ENCODE assay signal across 1 cellular context in the genomic region with DNA sequence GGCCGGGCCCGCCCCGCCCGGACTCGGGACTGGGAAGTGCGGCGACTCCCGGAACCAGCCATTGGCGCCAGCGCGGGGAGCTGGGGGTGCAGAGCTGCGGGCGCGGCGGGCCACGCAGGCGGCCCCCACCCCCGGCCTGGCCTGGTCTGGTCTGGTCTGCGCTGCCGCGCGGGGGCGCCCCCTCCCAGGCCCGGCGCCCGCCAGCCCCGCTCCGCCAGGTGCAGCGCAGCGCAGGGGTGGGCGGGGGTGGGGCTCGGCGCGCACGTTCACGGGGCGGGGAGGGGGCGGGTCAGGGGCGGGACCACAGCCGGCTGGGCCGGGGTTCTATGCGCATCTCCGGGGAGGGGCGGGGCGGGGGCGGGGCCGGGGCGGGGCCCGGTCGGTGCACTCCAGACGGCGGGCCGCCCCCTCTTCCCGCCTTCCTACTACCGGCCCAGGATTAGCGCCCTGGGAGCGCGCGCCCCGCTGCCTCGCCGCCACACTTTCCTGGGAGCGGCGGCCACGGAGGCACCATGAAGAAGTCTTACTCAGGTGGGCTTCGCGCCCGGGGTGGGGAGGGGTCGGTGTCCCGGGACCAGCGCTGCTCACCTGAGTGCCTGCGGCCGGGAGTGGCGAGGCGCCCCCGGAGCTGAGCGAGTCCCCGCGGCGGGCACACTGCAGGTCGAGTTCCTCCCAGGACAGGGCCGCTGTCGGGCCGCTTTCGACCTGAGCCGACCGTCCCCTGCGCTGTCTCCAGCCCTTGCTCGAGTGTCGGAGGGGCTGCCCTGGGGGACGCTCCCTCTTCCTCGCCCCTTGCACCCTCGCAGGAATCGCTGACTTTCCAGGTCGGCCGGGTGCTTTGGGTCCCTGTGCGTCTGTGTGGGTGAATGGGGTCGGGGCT.
TF ChIP-seq lines count a peak whose summit lies in the region.

No MANE protein-coding gene starts in this region.

TF ChIP-seq in HepG2, 621 proteins besides CTCF, POLR2A, EP300 and RAD21 (continued from another document and continues in another):
- no peak for TF ChIP-seq IKZF1 (IDR thresholded peaks at IDR 0.05)
- TF ChIP-seq, protein P1, sequence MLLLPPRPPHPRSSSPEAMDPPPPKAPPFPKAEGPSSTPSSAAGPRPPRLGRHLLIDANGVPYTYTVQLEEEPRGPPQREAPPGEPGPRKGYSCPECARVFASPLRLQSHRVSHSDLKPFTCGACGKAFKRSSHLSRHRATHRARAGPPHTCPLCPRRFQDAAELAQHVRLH (CRISPR knock-in tag; IDR thresholded peaks at IDR 0.05; ENCODE audit: borderline replicate concordance, low read depth): no peak; the same call in 1 of the 2 replicates
- TF ChIP-seq KDM5B (CRISPR knock-in tag; IDR thresholded peaks at IDR 0.05; ENCODE audit: borderline replicate concordance): peak; percentile 81; the same call in 1 of the 2 replicates
- TF ChIP-seq NR3C1 (CRISPR knock-in tag; IDR thresholded peaks at IDR 0.05): no peak
- 0 out of 2 replicates have a peak, but pooled peaks have one; percentile 32 for TF ChIP-seq NFE2L1 (CRISPR knock-in tag; IDR thresholded peaks at IDR 0.05; ENCODE audit: borderline replicate concordance)
- TF ChIP-seq, protein P2, sequence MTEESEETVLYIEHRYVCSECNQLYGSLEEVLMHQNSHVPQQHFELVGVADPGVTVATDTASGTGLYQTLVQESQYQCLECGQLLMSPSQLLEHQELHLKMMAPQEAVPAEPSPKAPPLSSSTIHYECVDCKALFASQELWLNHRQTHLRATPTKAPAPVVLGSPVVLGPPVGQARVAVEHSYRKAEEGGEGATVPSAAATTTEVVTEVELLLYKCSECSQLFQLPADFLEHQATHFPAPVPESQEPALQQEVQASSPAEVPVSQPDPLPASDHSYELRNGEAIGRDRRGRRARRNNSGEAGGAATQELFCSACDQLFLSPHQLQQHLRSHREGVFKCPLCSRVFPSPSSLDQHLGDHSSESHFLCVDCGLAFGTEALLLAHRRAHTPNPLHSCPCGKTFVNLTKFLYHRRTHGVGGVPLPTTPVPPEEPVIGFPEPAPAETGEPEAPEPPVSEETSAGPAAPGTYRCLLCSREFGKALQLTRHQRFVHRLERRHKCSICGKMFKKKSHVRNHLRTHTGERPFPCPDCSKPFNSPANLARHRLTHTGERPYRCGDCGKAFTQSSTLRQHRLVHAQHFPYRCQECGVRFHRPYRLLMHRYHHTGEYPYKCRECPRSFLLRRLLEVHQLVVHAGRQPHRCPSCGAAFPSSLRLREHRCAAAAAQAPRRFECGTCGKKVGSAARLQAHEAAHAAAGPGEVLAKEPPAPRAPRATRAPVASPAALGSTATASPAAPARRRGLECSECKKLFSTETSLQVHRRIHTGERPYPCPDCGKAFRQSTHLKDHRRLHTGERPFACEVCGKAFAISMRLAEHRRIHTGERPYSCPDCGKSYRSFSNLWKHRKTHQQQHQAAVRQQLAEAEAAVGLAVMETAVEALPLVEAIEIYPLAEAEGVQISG (CRISPR knock-in tag; IDR thresholded peaks at IDR 0.05): peak; percentile 72
- TF ChIP-seq, protein P3, sequence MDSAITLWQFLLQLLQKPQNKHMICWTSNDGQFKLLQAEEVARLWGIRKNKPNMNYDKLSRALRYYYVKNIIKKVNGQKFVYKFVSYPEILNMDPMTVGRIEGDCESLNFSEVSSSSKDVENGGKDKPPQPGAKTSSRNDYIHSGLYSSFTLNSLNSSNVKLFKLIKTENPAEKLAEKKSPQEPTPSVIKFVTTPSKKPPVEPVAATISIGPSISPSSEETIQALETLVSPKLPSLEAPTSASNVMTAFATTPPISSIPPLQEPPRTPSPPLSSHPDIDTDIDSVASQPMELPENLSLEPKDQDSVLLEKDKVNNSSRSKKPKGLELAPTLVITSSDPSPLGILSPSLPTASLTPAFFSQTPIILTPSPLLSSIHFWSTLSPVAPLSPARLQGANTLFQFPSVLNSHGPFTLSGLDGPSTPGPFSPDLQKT (CRISPR knock-in tag; IDR thresholded peaks at IDR 0.05; ENCODE audit: borderline replicate concordance): no peak
- no peak for TF ChIP-seq HMGA1 (CRISPR knock-in tag; conservative IDR thresholded peaks at IDR 0.05)
- TF ChIP-seq, protein P4, sequence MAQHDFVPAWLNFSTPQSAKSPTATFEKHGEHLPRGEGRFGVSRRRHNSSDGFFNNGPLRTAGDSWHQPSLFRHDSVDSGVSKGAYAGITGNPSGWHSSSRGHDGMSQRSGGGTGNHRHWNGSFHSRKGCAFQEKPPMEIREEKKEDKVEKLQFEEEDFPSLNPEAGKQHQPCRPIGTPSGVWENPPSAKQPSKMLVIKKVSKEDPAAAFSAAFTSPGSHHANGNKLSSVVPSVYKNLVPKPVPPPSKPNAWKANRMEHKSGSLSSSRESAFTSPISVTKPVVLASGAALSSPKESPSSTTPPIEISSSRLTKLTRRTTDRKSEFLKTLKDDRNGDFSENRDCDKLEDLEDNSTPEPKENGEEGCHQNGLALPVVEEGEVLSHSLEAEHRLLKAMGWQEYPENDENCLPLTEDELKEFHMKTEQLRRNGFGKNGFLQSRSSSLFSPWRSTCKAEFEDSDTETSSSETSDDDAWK (CRISPR knock-in tag; IDR thresholded peaks at IDR 0.05): no peak
- TF ChIP-seq, protein P5, sequence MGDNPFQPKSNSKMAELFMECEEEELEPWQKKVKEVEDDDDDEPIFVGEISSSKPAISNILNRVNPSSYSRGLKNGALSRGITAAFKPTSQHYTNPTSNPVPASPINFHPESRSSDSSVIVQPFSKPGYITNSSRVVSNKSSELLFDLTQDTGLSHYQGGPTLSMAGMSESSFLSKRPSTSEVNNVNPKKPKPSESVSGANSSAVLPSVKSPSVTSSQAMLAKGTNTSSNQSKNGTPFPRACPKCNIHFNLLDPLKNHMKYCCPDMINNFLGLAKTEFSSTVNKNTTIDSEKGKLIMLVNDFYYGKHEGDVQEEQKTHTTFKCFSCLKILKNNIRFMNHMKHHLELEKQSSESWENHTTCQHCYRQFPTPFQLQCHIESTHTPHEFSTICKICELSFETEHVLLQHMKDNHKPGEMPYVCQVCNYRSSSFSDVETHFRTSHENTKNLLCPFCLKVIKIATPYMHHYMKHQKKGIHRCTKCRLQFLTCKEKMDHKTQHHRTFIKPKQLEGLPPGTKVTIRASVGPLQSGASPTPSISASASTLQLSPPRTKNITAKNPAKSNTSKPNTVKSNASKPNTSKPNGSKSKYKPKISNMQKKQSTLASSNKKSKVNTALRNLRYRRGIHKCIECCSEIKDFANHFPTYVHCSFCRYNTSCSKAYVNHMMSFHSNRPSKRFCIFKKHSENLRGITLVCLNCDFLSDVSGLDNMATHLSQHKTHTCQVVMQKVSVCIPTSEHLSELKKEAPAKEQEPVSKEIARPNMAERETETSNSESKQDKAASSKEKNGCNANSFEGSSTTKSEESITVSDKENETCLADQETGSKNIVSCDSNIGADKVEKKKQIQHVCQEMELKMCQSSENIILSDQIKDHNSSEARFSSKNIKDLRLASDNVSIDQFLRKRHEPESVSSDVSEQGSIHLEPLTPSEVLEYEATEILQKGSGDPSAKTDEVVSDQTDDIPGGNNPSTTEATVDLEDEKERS (CRISPR knock-in tag; IDR thresholded peaks at IDR 0.05): no peak
- 0 out of 2 replicates have a peak, but pooled peaks have one; percentile 53 for TF ChIP-seq GTF3A (CRISPR knock-in tag; conservative IDR thresholded peaks at IDR 0.05)
- TF ChIP-seq, protein P6, sequence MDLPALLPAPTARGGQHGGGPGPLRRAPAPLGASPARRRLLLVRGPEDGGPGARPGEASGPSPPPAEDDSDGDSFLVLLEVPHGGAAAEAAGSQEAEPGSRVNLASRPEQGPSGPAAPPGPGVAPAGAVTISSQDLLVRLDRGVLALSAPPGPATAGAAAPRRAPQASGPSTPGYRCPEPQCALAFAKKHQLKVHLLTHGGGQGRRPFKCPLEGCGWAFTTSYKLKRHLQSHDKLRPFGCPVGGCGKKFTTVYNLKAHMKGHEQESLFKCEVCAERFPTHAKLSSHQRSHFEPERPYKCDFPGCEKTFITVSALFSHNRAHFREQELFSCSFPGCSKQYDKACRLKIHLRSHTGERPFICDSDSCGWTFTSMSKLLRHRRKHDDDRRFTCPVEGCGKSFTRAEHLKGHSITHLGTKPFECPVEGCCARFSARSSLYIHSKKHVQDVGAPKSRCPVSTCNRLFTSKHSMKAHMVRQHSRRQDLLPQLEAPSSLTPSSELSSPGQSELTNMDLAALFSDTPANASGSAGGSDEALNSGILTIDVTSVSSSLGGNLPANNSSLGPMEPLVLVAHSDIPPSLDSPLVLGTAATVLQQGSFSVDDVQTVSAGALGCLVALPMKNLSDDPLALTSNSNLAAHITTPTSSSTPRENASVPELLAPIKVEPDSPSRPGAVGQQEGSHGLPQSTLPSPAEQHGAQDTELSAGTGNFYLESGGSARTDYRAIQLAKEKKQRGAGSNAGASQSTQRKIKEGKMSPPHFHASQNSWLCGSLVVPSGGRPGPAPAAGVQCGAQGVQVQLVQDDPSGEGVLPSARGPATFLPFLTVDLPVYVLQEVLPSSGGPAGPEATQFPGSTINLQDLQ (CRISPR knock-in tag; IDR thresholded peaks at IDR 0.05): no peak
- TF ChIP-seq ZNF441 (CRISPR knock-in tag; IDR thresholded peaks at IDR 0.05; ENCODE audit: borderline replicate concordance): 0 out of 2 replicates have a peak, but pooled peaks have one; percentile 39
- TF ChIP-seq, protein P7, sequence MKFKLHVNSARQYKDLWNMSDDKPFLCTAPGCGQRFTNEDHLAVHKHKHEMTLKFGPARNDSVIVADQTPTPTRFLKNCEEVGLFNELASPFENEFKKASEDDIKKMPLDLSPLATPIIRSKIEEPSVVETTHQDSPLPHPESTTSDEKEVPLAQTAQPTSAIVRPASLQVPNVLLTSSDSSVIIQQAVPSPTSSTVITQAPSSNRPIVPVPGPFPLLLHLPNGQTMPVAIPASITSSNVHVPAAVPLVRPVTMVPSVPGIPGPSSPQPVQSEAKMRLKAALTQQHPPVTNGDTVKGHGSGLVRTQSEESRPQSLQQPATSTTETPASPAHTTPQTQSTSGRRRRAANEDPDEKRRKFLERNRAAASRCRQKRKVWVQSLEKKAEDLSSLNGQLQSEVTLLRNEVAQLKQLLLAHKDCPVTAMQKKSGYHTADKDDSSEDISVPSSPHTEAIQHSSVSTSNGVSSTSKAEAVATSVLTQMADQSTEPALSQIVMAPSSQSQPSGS (CRISPR knock-in tag; IDR thresholded peaks at IDR 0.05): peak; percentile 19; the same call in 1 of the 2 replicates
- peak; percentile 93 for TF ChIP-seq ZNF564 (CRISPR knock-in tag; IDR thresholded peaks at IDR 0.05)
- TF ChIP-seq, protein P8, sequence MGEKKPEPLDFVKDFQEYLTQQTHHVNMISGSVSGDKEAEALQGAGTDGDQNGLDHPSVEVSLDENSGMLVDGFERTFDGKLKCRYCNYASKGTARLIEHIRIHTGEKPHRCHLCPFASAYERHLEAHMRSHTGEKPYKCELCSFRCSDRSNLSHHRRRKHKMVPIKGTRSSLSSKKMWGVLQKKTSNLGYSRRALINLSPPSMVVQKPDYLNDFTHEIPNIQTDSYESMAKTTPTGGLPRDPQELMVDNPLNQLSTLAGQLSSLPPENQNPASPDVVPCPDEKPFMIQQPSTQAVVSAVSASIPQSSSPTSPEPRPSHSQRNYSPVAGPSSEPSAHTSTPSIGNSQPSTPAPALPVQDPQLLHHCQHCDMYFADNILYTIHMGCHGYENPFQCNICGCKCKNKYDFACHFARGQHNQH (CRISPR knock-in tag; IDR thresholded peaks at IDR 0.05): no peak; the same call in 1 of the 2 replicates
- TF ChIP-seq, protein P9, sequence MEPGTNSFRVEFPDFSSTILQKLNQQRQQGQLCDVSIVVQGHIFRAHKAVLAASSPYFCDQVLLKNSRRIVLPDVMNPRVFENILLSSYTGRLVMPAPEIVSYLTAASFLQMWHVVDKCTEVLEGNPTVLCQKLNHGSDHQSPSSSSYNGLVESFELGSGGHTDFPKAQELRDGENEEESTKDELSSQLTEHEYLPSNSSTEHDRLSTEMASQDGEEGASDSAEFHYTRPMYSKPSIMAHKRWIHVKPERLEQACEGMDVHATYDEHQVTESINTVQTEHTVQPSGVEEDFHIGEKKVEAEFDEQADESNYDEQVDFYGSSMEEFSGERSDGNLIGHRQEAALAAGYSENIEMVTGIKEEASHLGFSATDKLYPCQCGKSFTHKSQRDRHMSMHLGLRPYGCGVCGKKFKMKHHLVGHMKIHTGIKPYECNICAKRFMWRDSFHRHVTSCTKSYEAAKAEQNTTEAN (CRISPR knock-in tag; conservative IDR thresholded peaks at IDR 0.05): no peak
- peak; percentile 89 for TF ChIP-seq REL (CRISPR knock-in tag; conservative IDR thresholded peaks at IDR 0.05)
- TF ChIP-seq, protein P10, sequence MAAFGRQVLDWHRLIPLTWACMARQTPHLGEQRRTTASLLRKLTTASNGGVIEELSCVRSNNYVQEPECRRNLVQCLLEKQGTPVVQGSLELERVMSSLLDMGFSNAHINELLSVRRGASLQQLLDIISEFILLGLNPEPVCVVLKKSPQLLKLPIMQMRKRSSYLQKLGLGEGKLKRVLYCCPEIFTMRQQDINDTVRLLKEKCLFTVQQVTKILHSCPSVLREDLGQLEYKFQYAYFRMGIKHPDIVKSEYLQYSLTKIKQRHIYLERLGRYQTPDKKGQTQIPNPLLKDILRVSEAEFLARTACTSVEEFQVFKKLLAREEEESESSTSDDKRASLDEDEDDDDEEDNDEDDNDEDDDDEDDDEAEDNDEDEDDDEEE (CRISPR knock-in tag; IDR thresholded peaks at IDR 0.05): peak; percentile 90; the same call in 1 of the 2 replicates
- TF ChIP-seq ATF7-NPFF (CRISPR knock-in tag; IDR thresholded peaks at IDR 0.05; ENCODE audit: low read depth): peak; percentile 86
- TF ChIP-seq ZNF792 (CRISPR knock-in tag; IDR thresholded peaks at IDR 0.05): peak; percentile 71; the same call in 1 of the 2 replicates
- TF ChIP-seq CHD2 (IDR thresholded peaks at IDR 0.05; ENCODE audit: low read depth, low read length): no peak
- TF ChIP-seq, protein P11, sequence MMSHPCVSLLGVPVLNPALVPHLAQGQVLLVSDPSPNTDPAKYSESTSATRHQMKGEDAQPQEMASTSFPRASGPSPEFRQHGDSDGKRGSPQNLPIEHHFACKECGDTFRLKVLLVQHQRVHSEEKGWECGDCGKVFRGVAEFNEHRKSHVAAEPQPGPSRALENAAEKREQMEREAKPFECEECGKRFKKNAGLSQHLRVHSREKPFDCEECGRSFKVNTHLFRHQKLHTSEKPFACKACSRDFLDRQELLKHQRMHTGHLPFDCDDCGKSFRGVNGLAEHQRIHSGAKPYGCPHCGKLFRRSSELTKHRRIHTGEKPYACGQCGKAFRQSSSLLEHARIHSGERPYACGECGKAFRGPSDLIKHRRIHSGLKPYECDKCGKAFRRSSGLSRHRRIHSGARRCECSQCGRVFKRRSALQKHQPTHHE (CRISPR knock-in tag; IDR thresholded peaks at IDR 0.05; ENCODE audit: borderline replicate concordance): no peak; the same call in 1 of the 2 replicates
- TF ChIP-seq, protein P12, sequence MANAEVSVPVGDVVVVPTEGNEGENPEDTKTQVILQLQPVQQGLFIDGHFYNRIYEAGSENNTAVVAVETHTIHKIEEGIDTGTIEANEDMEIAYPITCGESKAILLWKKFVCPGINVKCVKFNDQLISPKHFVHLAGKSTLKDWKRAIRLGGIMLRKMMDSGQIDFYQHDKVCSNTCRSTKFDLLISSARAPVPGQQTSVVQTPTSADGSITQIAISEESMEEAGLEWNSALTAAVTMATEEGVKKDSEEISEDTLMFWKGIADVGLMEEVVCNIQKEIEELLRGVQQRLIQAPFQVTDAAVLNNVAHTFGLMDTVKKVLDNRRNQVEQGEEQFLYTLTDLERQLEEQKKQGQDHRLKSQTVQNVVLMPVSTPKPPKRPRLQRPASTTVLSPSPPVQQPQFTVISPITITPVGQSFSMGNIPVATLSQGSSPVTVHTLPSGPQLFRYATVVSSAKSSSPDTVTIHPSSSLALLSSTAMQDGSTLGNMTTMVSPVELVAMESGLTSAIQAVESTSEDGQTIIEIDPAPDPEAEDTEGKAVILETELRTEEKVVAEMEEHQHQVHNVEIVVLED (CRISPR knock-in tag; IDR thresholded peaks at IDR 0.05; ENCODE audit: borderline replicate concordance): peak; percentile 34; the same call in 1 of the 2 replicates
- 0 out of 2 replicates have a peak, but pooled peaks have one; percentile 29 for TF ChIP-seq ZNF33B (CRISPR knock-in tag; IDR thresholded peaks at IDR 0.05)
- TF ChIP-seq EZH2 (conservative IDR thresholded peaks at IDR 0.05; ENCODE audit: low read depth, low read length): no peak
